In genomic region chr7:26614503-26614902, GRCh38 we compare ENCODE assay signal across 20 cellular contexts.
"Had no signal": no experiment of that assay in that cellular context is flagged by ENCODE, and none has a peak within 500 bp of the region (broad histone marks: within the 10 kb centered on the region; RNA-seq: fewer than 3 reads in every experiment).

No MANE protein-coding gene starts in this region.

- DNase-seq: effector memory CD8-positive, alpha-beta T cell; gastrocnemius medialis; islet precursor cell; left lung; mesenchymal stem cell; naive B cell; occipital lobe; pancreas; stimulated activated CD4-positive, alpha-beta T cell treated with anti-CD3 and anti-CD28 coated beads, Interleukin-2, amount 100 ng/mL, for 24 hours; stimulated activated CD4-positive, alpha-beta T cell treated with anti-CD3 and anti-CD28 coated beads, Interleukin-4, amount 100 ng/mL, for 4 hours; stimulated activated naive CD4-positive, alpha-beta T cell; stomach; substantia nigra; transverse colon had no signal

- H3K4me3 ChIP-seq: esophagus muscularis mucosa, gastrocnemius medialis, left lung, lung, pancreas, stomach, thoracic aorta, transverse colon had no signal

- H3K27me3 ChIP-seq: esophagus muscularis mucosa, gastrocnemius medialis, left lung, pancreas, stomach, transverse colon had no signal

- FAIRE-seq: pancreas, urothelium cell line had no signal

- H3K4me1 ChIP-seq: esophagus muscularis mucosa, gastrocnemius medialis, left lung, pancreas, stomach, transverse colon had no signal

- ATAC-seq: effector memory CD8-positive, alpha-beta T cell; gastrocnemius medialis; left lung; pancreas; sciatic nerve had no signal

- H3K27ac ChIP-seq: epithelial cell of prostate, esophagus muscularis mucosa, gastrocnemius medialis, left lung, pancreas, stomach, thoracic aorta, transverse colon had no signal

- H3K36me3 ChIP-seq: esophagus muscularis mucosa, gastrocnemius medialis, left lung, pancreas, stomach, thoracic aorta, transverse colon had no signal

- H3K9me3 ChIP-seq: esophagus muscularis mucosa, gastrocnemius medialis, left lung, pancreas, stomach, thoracic aorta, transverse colon had no signal
